9 cellular contexts compared by ENCODE assay signal in genomic region chr18:75638597-75639467, GRCh38.
DNase-seq lines count a peak whose midpoint lies in the region; ATAC-seq and TF ChIP-seq lines count a peak whose summit lies in the region.
"Had no signal": no experiment of that assay in that cellular context is flagged by ENCODE, and none has a peak within 500 bp of the region (broad histone marks: within the 10 kb centered on the region; RNA-seq: fewer than 3 reads in every experiment).

No MANE protein-coding gene starts in this region.

- H3K36me3 ChIP-seq in muscle layer of duodenum (ENCODE audit: control insufficient read depth in 1 of 2, insufficient read depth in 2 of 2, low read length in 2 of 2) = no peaks in the 10 kb centered on the region

- H3K9me3 ChIP-seq in muscle layer of duodenum (ENCODE audit: control insufficient read depth in 1 of 2, low read length in 2 of 2) = no peaks in the 10 kb centered on the region

- DNase-seq in A172 (ENCODE audit: low spot score) (peak; percentile 49), MV-4-11 (lab: John Stamatoyannopoulos, UW) (peak; percentile 95), fibroblast of the aortic adventitia (ENCODE audit: low read depth) (peak; percentile 79), cerebellum (ENCODE audit: low spot score) (no peak)
- DNase-seq in activated naive CD4-positive, alpha-beta T cell treated with anti-CD3 and anti-CD28 coated beads, Interleukin-2, amount 50 U/mL, for 16 hours = no peak
- DNase-seq: effector CD8-positive, alpha-beta T cell had no signal

- H3K4me3 ChIP-seq in fibroblast of the aortic adventitia (ENCODE audit: low read depth, low read length) = peak overlapping the region; percentile 45
- peak overlapping the region; percentile 49 to 63 for H3K4me3 ChIP-seq in muscle layer of duodenum (ENCODE audit: low read depth in 1 of 2, low read length in 2 of 2)

- no peaks in the 10 kb centered on the region for H3K27me3 ChIP-seq in muscle layer of duodenum (ENCODE audit: low read depth, low read length)

- TF ChIP-seq CTCF in fibroblast of the aortic adventitia (IDR thresholded peaks at IDR 0.05; ENCODE audit: insufficient read depth, low read length) = no peak

- peaks cover 0 to 17% of the 10 kb centered on the region in 2 donors for H3K4me1 ChIP-seq in muscle layer of duodenum (ENCODE audit: control insufficient read depth in 1 of 2, insufficient read depth in 2 of 2, low read length in 2 of 2)

- no peak overlapping the region for H3K27ac ChIP-seq in muscle layer of duodenum (ENCODE audit: low read length)

- ATAC-seq in HG03469 (IDR thresholded peaks at IDR 0.05; ENCODE audit: unreplicated experiment) (no peak), SK-N-SH treated with all-trans-retinoic acid at 6 μM for 48 hours (no peak)

TF ChIP-seq in SK-N-SH treated with all-trans-retinoic acid at 6 μM for 48 hours, 23 proteins besides CTCF, POLR2A, EP300 and RAD21:
- TF ChIP-seq CSDC2 (CRISPR knock-in tag; IDR thresholded peaks at IDR 0.05) (no peak), TCF4 (CRISPR knock-in tag; IDR thresholded peaks at IDR 0.05; ENCODE audit: borderline replicate concordance) (no peak), TSHZ2 (CRISPR knock-in tag; IDR thresholded peaks at IDR 0.05) (no peak), RARB (CRISPR knock-in tag; IDR thresholded peaks at IDR 0.05) (no peak), TOX (CRISPR knock-in tag; IDR thresholded peaks at IDR 0.05; ENCODE audit: borderline replicate concordance) (no peak), OSR1 (CRISPR knock-in tag; IDR thresholded peaks at IDR 0.05) (no peak), BACH2 (CRISPR knock-in tag; IDR thresholded peaks at IDR 0.05; ENCODE audit: borderline replicate concordance) (no peak), ARNTL (CRISPR knock-in tag; IDR thresholded peaks at IDR 0.05; ENCODE audit: borderline replicate concordance, low read depth) (no peak), ZNF8 (CRISPR knock-in tag; IDR thresholded peaks at IDR 0.05) (no peak), ESRRG (CRISPR knock-in tag; IDR thresholded peaks at IDR 0.05) (no peak), CSRNP3 (CRISPR knock-in tag; IDR thresholded peaks at IDR 0.05) (no peak), ZFP3 (CRISPR knock-in tag; IDR thresholded peaks at IDR 0.05) (no peak), ZC3H10 (CRISPR knock-in tag; IDR thresholded peaks at IDR 0.05) (no peak), PATZ1 (CRISPR knock-in tag; IDR thresholded peaks at IDR 0.05; ENCODE audit: borderline replicate concordance) (no peak), ZNF70 (CRISPR knock-in tag; IDR thresholded peaks at IDR 0.05) (no peak), POU6F1 (CRISPR knock-in tag; IDR thresholded peaks at IDR 0.05; ENCODE audit: borderline replicate concordance, low read depth) (no peak), ISL1 (CRISPR knock-in tag; IDR thresholded peaks at IDR 0.05) (no peak), CREB5 (CRISPR knock-in tag; IDR thresholded peaks at IDR 0.05; ENCODE audit: low read depth) (no peak), ZFP30 (CRISPR knock-in tag; IDR thresholded peaks at IDR 0.05) (no peak)

Comparison
In these comparisons a context has a peak if more than half of its experiments do, and no peak if none do; other contexts are left out.
1. DNase-seq: peak in A172 (single experiment), MV-4-11 (single experiment) and fibroblast of the aortic adventitia (single experiment); none in cerebellum (single experiment) and activated naive CD4-positive, alpha-beta T cell treated with anti-CD3 and anti-CD28 coated beads, Interleukin-2, amount 50 U/mL, for 16 hours (single experiment).